ENCODE assay signal across 34 cellular contexts in the genomic region with DNA sequence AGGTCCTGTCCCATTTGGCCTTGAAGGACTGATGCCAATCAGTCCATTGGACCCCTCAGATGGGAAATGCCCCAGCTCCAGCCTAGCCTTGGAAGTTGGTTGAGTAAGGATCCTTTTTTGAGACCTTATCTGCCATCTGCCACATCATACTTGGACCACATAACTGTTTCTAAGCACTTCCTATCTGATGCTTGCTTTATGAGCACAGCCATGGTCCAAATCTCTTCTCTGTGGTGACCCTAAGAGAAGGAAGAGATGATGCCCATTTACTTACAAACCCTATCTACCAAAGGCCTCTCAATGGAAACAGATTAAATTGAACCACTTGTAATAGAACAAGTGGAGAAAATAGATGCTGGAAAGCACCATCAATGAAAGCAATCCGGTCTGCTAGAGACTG. TPM values are rescaled to one million over a fixed set of nuclear protein-coding genes. Genes with fewer than 3 reads are reported as not detected.
DNase-seq lines count a peak whose midpoint lies in the region; ATAC-seq lines count a peak whose summit lies in the region.
"Had no signal": no experiment of that assay in that cellular context is flagged by ENCODE, and none has a peak within 500 bp of the region (broad histone marks: within the 10 kb centered on the region; RNA-seq: fewer than 3 reads in every experiment).

No MANE protein-coding gene starts in this region.

- no peaks in the 10 kb centered on the region for H3K79me2 ChIP-seq in Karpas-422 (ENCODE audit: low read length)

- H3K36me3 ChIP-seq in Karpas-422 (ENCODE audit: insufficient read depth, low read length), result no peaks in the 10 kb centered on the region
- H3K36me3 ChIP-seq: BLaER1; BLaER1 treated with 17β-estradiol and CSF1 and Interleukin-3, amounts not matched to agents 10 nM and 100 nM had no signal

- H3K27ac Mint-ChIP-seq in activated CD8-positive, alpha-beta memory T cell treated with anti-CD3 and anti-CD28 coated beads, Interleukin-2, amount 10 ng/mL, durations not matched to agents 7 days and 5 days, result no peak overlapping the region
- H3K27ac Mint-ChIP-seq in immature natural killer cell, result peak overlapping the region in 4 of 6 donors; percentile 19 to 66 (median 44)
- H3K27ac Mint-ChIP-seq: B cell; CD14-positive monocyte; CD4-positive, alpha-beta T cell; CD4-positive, CD25-positive, alpha-beta regulatory T cell; CD8-positive, alpha-beta memory T cell; CD8-positive, alpha-beta T cell had no signal

- H3K27me3 ChIP-seq in Karpas-422 (ENCODE audit: low read length), result no peaks in the 10 kb centered on the region
- H3K27me3 ChIP-seq: BE2C; BLaER1; BLaER1 treated with 17β-estradiol and CSF1 and Interleukin-3, amounts not matched to agents 10 nM and 100 nM had no signal

- H3K9me3 ChIP-seq in Karpas-422 (ENCODE audit: low read length), result no peaks in the 10 kb centered on the region
- H3K9me3 ChIP-seq: A549; BE2C; BLaER1; BLaER1 treated with 17β-estradiol and CSF1 and Interleukin-3, amounts not matched to agents 10 nM and 100 nM; Caco-2 had no signal

- H3K4me3 Mint-ChIP-seq in activated CD8-positive, alpha-beta memory T cell treated with anti-CD3 and anti-CD28 coated beads, Interleukin-2, amount 10 ng/mL, durations not matched to agents 7 days and 5 days, result no peak overlapping the region
- no peak overlapping the region for H3K4me3 Mint-ChIP-seq in immature natural killer cell
- H3K4me3 Mint-ChIP-seq: B cell; CD14-positive monocyte; CD4-positive, alpha-beta memory T cell; CD4-positive, alpha-beta T cell; CD4-positive, CD25-positive, alpha-beta regulatory T cell; CD8-positive, alpha-beta memory T cell; CD8-positive, alpha-beta T cell had no signal

- no peaks in the 10 kb centered on the region for H4K20me1 ChIP-seq in Karpas-422 (ENCODE audit: insufficient read depth, low read depth, low read length)
- H4K20me1 ChIP-seq: BLaER1; BLaER1 treated with 17β-estradiol and CSF1 and Interleukin-3, amounts not matched to agents 10 nM and 100 nM had no signal

- H3K36me3 Mint-ChIP-seq in activated CD8-positive, alpha-beta memory T cell treated with anti-CD3 and anti-CD28 coated beads, Interleukin-2, amount 10 ng/mL, durations not matched to agents 7 days and 5 days, result no peaks in the 10 kb centered on the region
- H3K36me3 Mint-ChIP-seq in immature natural killer cell, result peaks cover 35 to 55% (median 42%) of the 10 kb centered on the region in 3 donors
- H3K36me3 Mint-ChIP-seq: CD14-positive monocyte; CD4-positive, alpha-beta memory T cell; CD4-positive, CD25-positive, alpha-beta regulatory T cell; CD8-positive, alpha-beta memory T cell; CD8-positive, alpha-beta T cell had no signal

- H3K4me3 ChIP-seq in Karpas-422 (ENCODE audit: low read length), result no peak overlapping the region
- H3K4me3 ChIP-seq: A549; BLaER1; BLaER1 treated with 17β-estradiol and CSF1 and Interleukin-3, amounts not matched to agents 10 nM and 100 nM had no signal

- ATAC-seq in activated CD8-positive, alpha-beta memory T cell treated with anti-CD3 and anti-CD28 coated beads, Interleukin-2, amount 10 ng/mL, durations not matched to agents 7 days and 5 days, result peak; percentile 55
- ATAC-seq in HG03039 (IDR thresholded peaks at IDR 0.05; ENCODE audit: unreplicated experiment), result no peak
- ATAC-seq in HG02970 (IDR thresholded peaks at IDR 0.05; ENCODE audit: low FRiP score, unreplicated experiment), result no peak
- ATAC-seq: A549; CD8-positive, alpha-beta T cell had no signal

- H3K9me3 Mint-ChIP-seq in activated CD8-positive, alpha-beta memory T cell treated with anti-CD3 and anti-CD28 coated beads, Interleukin-2, amount 10 ng/mL, durations not matched to agents 7 days and 5 days (ENCODE audit: low read depth), result no peaks in the 10 kb centered on the region
- no peaks in the 10 kb centered on the region for H3K9me3 Mint-ChIP-seq in immature natural killer cell
- H3K9me3 Mint-ChIP-seq: CD4-positive, alpha-beta memory T cell; CD4-positive, alpha-beta T cell; CD8-positive, alpha-beta memory T cell; CD8-positive, alpha-beta T cell had no signal

- H3K4me1 Mint-ChIP-seq in activated CD8-positive, alpha-beta memory T cell treated with anti-CD3 and anti-CD28 coated beads, Interleukin-2, amount 10 ng/mL, durations not matched to agents 7 days and 5 days, result peaks cover 25% of the 10 kb centered on the region
- H3K4me1 Mint-ChIP-seq in immature natural killer cell, result peaks cover 20 to 32% of the 10 kb centered on the region in 2 donors
- H3K4me1 Mint-ChIP-seq: CD14-positive monocyte; CD8-positive, alpha-beta memory T cell had no signal

- H3K4me1 ChIP-seq in Karpas-422 (ENCODE audit: low read length), result peaks cover 69% of the 10 kb centered on the region
- H3K4me1 ChIP-seq: A549, BE2C, Caco-2 had no signal

- DNase-seq in activated CD8-positive, alpha-beta memory T cell treated with anti-CD3 and anti-CD28 coated beads, Interleukin-2, amount 10 ng/mL, durations not matched to agents 7 days and 5 days, result no peak
- no peak for DNase-seq in activated CD8-positive, alpha-beta memory T cell treated with anti-CD3 and anti-CD28 coated beads, Interleukin-2, amount 50 U/mL, for 4 hours
- no peak for DNase-seq in Karpas-422
- DNase-seq in immature natural killer cell, result no peak
- DNase-seq: 8988T; ACHN; AML-193; BE2C; C1 segment of cervical spinal cord; Caco-2; Calu3; CD4-positive, alpha-beta memory T cell; CD4-positive, alpha-beta T cell; CD4-positive, CD25-positive, alpha-beta regulatory T cell; CD8-positive, alpha-beta memory T cell; CD8-positive, alpha-beta T cell; COR-L47; DMS 273 treated with DMSO at 0.1 percent for 48 hours; DMS153; DMS53; DMS79; DMS79 treated with DMSO at 0.1 percent for 48 hours; DND-41; EL had no signal

- CTCF ChIA-PET in activated CD8-positive, alpha-beta memory T cell treated with anti-CD3 and anti-CD28 coated beads, Interleukin-2, amount 10 ng/mL, durations not matched to agents 7 days and 5 days (lab: Charles Lee), result no interaction called here

- H3K4me2 ChIP-seq in Karpas-422 (ENCODE audit: low read depth, low read length, poor library complexity, severe bottlenecking), result no peak overlapping the region
- H3K4me2 ChIP-seq: A549; BLaER1; BLaER1 treated with 17β-estradiol and CSF1 and Interleukin-3, amounts not matched to agents 10 nM and 100 nM had no signal

- H3K9me2 ChIP-seq in Karpas-422 (replicated peaks; ENCODE audit: insufficient read depth, low read length), result no peaks in the 10 kb centered on the region

- peaks cover 8% of the 10 kb centered on the region for H3K27me3 Mint-ChIP-seq in activated CD8-positive, alpha-beta memory T cell treated with anti-CD3 and anti-CD28 coated beads, Interleukin-2, amount 10 ng/mL, durations not matched to agents 7 days and 5 days
- peaks cover 0 to 3% (median 2%) of the 10 kb centered on the region in 3 donors for H3K27me3 Mint-ChIP-seq in immature natural killer cell (ENCODE audit: low read depth in 3 of 3)
- H3K27me3 Mint-ChIP-seq: CD4-positive, alpha-beta T cell; CD8-positive, alpha-beta memory T cell had no signal

- no peak overlapping the region for H3K9ac ChIP-seq in Karpas-422 (ENCODE audit: low read length)
- H3K9ac ChIP-seq: BLaER1; BLaER1 treated with 17β-estradiol and CSF1 and Interleukin-3, amounts not matched to agents 10 nM and 100 nM had no signal

- no peak overlapping the region for H2AFZ ChIP-seq in Karpas-422 (ENCODE audit: low read length)

- peak overlapping the region; percentile 30; the same call in 1 of the 2 replicates for H3K27ac ChIP-seq in Karpas-422 (ENCODE audit: low read length)
- H3K27ac ChIP-seq: 22Rv1; A549; BLaER1; BLaER1 treated with 17β-estradiol and CSF1 and Interleukin-3, amounts not matched to agents 10 nM and 100 nM; C4-2B had no signal

RNA-seq across cellular contexts. Expression of a gene that starts 53.8 kb away (rescaled TPM):
- 10 to 100 TPM; 10.4 to 15.9 TPM for total RNA-seq in activated CD8-positive, alpha-beta memory T cell treated with anti-CD3 and anti-CD28 coated beads, Interleukin-2, amount 10 ng/mL, durations not matched to agents 7 days and 5 days
- total RNA-seq in Karpas-422 (2014; rRNA removed; shearing (Covaris generic); ENCODE audit: low replicate concordance), result 7.2 and 8.6 TPM in 2 replicates
- polyA plus RNA-seq in immature natural killer cell, result 1 to 10 TPM; 2.6 to 7.7 (median 5.5) TPM
- total RNA-seq: A673 had no signal
